In genomic region chr22:41314821-41315220, GRCh38 we compare ENCODE assay signal across 1 cellular context.
TF ChIP-seq lines count a peak whose summit lies in the region.

No MANE protein-coding gene starts in this region.

TF ChIP-seq in WTC11, 78 proteins besides CTCF, POLR2A, EP300 and RAD21:
- TF ChIP-seq ARID4B (CRISPR knock-in tag; IDR thresholded peaks at IDR 0.05; ENCODE audit: borderline replicate concordance) (no peak), SOX15 (CRISPR knock-in tag; IDR thresholded peaks at IDR 0.05) (no peak), TCF7 (CRISPR knock-in tag; IDR thresholded peaks at IDR 0.05; ENCODE audit: low read depth) (no peak), EMX1 (CRISPR knock-in tag; IDR thresholded peaks at IDR 0.05) (no peak), TEAD4 (CRISPR knock-in tag; IDR thresholded peaks at IDR 0.05) (no peak), ZNF121 (CRISPR knock-in tag; IDR thresholded peaks at IDR 0.05) (peak; percentile 44; the same call in 1 of the 2 replicates), IRF2 (CRISPR knock-in tag; IDR thresholded peaks at IDR 0.05; ENCODE audit: borderline replicate concordance, low read depth) (no peak), ZNF317 (CRISPR knock-in tag; IDR thresholded peaks at IDR 0.05; ENCODE audit: borderline replicate concordance, low read depth) (no peak)
